Comparison of ENCODE assay signal across 1 cellular context in the genomic region with DNA sequence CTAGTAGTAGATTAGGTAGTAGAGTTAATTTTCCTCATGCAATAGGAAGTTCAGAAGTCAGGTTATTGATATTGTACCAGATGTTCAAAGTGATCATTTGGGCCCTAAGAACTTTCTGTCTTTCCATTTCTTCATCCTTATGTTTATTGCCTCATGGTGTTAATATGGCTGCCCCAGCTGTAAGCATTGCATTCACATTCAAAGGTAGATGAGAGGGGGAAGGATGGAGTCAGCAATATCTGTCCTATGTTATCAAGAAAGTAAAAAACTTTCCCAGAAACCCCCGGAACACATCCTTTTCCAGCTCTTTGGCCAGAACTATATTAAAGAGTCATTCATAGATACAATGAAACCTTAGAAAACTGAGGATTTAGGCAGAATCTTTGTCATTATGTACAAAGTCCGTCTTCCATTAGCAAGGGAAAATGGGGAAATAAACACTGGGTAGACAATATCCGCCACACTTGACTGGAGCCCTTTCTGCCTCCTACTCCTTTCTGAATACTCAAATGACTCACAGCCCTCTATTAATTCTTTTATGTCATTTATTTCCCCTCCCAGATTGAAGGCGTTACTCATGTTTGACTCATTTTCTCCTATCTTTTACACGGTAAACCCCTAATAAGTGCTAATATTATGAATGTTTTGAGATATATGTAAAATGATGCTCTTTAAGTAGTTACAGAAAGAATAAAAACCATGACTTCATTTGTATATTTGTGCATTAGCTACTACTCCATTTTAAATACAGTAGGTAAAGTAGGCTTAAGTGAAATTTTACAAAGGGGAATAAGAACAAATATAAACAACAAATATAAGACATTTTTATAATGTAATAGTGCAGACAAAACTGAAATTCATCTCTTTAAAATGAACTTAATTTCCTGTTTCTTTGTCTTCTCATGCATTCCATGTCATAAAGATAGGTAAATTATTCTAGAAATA.
A peak's percentile ranks its signal among the peaks of the same experiment; 100 is the strongest.
TF ChIP-seq lines count a peak whose summit lies in the region.

No MANE protein-coding gene starts in this region.

TF ChIP-seq in GM12878, 131 proteins besides CTCF, POLR2A, EP300 and RAD21 (continued from another document and continues in another):
- TF ChIP-seq, protein P1, sequence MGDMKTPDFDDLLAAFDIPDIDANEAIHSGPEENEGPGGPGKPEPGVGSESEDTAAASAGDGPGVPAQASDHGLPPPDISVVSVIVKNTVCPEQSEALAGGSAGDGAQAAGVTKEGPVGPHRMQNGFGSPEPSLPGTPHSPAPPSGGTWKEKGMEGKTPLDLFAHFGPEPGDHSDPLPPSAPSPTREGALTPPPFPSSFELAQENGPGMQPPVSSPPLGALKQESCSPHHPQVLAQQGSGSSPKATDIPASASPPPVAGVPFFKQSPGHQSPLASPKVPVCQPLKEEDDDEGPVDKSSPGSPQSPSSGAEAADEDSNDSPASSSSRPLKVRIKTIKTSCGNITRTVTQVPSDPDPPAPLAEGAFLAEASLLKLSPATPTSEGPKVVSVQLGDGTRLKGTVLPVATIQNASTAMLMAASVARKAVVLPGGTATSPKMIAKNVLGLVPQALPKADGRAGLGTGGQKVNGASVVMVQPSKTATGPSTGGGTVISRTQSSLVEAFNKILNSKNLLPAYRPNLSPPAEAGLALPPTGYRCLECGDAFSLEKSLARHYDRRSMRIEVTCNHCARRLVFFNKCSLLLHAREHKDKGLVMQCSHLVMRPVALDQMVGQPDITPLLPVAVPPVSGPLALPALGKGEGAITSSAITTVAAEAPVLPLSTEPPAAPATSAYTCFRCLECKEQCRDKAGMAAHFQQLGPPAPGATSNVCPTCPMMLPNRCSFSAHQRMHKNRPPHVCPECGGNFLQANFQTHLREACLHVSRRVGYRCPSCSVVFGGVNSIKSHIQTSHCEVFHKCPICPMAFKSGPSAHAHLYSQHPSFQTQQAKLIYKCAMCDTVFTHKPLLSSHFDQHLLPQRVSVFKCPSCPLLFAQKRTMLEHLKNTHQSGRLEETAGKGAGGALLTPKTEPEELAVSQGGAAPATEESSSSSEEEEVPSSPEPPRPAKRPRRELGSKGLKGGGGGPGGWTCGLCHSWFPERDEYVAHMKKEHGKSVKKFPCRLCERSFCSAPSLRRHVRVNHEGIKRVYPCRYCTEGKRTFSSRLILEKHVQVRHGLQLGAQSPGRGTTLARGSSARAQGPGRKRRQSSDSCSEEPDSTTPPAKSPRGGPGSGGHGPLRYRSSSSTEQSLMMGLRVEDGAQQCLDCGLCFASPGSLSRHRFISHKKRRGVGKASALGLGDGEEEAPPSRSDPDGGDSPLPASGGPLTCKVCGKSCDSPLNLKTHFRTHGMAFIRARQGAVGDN (IDR thresholded peaks at IDR 0.05), result no peak
- TF ChIP-seq ATF3 (IDR thresholded peaks at IDR 0.05; ENCODE audit: borderline replicate concordance, extremely low read depth, low read depth, low read length) (no peak), SIX5 (IDR thresholded peaks at IDR 0.05; ENCODE audit: low read depth, low read length, severe bottlenecking) (no peak), PAX5 (IDR thresholded peaks at IDR 0.05; ENCODE audit: borderline replicate concordance, low read depth, low read length) (peak; percentile 96), PAX8 (IDR thresholded peaks at IDR 0.05) (no peak), BRCA1 (IDR thresholded peaks at IDR 0.05; ENCODE audit: low read depth, low read length) (no peak), ETV6 (conservative IDR thresholded peaks at IDR 0.05 in 1 of 2, IDR thresholded peaks at IDR 0.05 in 1 of 2; ENCODE audit: borderline replicate concordance in 1 of 2, low read depth in 1 of 2) (peak in 1 of 2 experiments; percentile 93; a peak in 2 of 4 replicates), MYB (IDR thresholded peaks at IDR 0.05; ENCODE audit: borderline replicate concordance, low read depth, low read length) (no peak), ZBTB33 (IDR thresholded peaks at IDR 0.05) (no peak), ATF7 (IDR thresholded peaks at IDR 0.05; ENCODE audit: low read depth) (peak; percentile 96), PML (IDR thresholded peaks at IDR 0.05; ENCODE audit: low read length) (peak; percentile 90), RELA (IDR thresholded peaks at IDR 0.05; ENCODE audit: borderline replicate concordance, partially characterized antibody) (peak; percentile 37), ZBTB4 (CRISPR knock-in tag; IDR thresholded peaks at IDR 0.05) (no peak), SMAD5 (IDR thresholded peaks at IDR 0.05; ENCODE audit: low read depth) (no peak), MEF2B (IDR thresholded peaks at IDR 0.05; ENCODE audit: partially characterized antibody, poor library complexity, severe bottlenecking) (peak; percentile 17), ZSCAN29 (IDR thresholded peaks at IDR 0.05) (0 out of 2 replicates have a peak, but pooled peaks have one; percentile 10), CHD2 (IDR thresholded peaks at IDR 0.05; ENCODE audit: borderline replicate concordance, low read depth, low read length) (no peak; the same call in 1 of the 2 replicates), HDAC6 (IDR thresholded peaks at IDR 0.05; ENCODE audit: unreplicated experiment) (no peak), NR2C2 (IDR thresholded peaks at IDR 0.05; ENCODE audit: borderline replicate concordance, control insufficient read depth, insufficient read length, low read depth) (no peak), WRNIP1 (IDR thresholded peaks at IDR 0.05; ENCODE audit: borderline replicate concordance, low read depth, low read length) (no peak), E2F4 (IDR thresholded peaks at IDR 0.05; ENCODE audit: low read depth, low read length) (no peak), SPI1 (IDR thresholded peaks at IDR 0.05; ENCODE audit: borderline replicate concordance, insufficient read depth, low read depth, low read length) (no peak), ZBED1 (IDR thresholded peaks at IDR 0.05; ENCODE audit: borderline replicate concordance) (peak; percentile 86; the same call in 1 of the 2 replicates), IRF4 (IDR thresholded peaks at IDR 0.05; ENCODE audit: low read depth, low read length) (peak; percentile 97), SIN3A (IDR thresholded peaks at IDR 0.05; ENCODE audit: low read depth, low read length) (no peak), STAT3 (IDR thresholded peaks at IDR 0.05; ENCODE audit: low read depth, low read length) (0 out of 2 replicates have a peak, but pooled peaks have one; percentile 79), MXI1 (IDR thresholded peaks at IDR 0.05; ENCODE audit: low read depth, low read length) (no peak), FOXM1 (IDR thresholded peaks at IDR 0.05; ENCODE audit: low read depth, low read length) (peak; percentile 98), POU2F2 (IDR thresholded peaks at IDR 0.05; ENCODE audit: borderline replicate concordance, low read depth, low read length) (peak; percentile 63; the same call in 2 of the 3 replicates), ESRRA (IDR thresholded peaks at IDR 0.05; ENCODE audit: low read length) (peak; percentile 56; the same call in 1 of the 2 replicates), MYC (IDR thresholded peaks at IDR 0.05; ENCODE audit: insufficient read depth, insufficient read length, insufficient replicate concordance, low read length, severe bottlenecking) (no peak), CBX5 (IDR thresholded peaks at IDR 0.05; ENCODE audit: low read depth) (peak; percentile 65; the same call in 1 of the 2 replicates), RUNX3 (IDR thresholded peaks at IDR 0.05; ENCODE audit: low read length) (peak; percentile 89), YBX1 (IDR thresholded peaks at IDR 0.05) (no peak), HSF1 (IDR thresholded peaks at IDR 0.05; ENCODE audit: low read depth, low read length) (no peak), GABPA (IDR thresholded peaks at IDR 0.05; ENCODE audit: low read depth) (peak; percentile 76; the same call in 1 of the 2 replicates), HCFC1 (IDR thresholded peaks at IDR 0.05; ENCODE audit: low read length) (no peak), EGR1 (IDR thresholded peaks at IDR 0.05; ENCODE audit: borderline replicate concordance in 1 of 2, low read depth in 2 of 2, low read length in 2 of 2) (peak in 1 of 2 experiments; percentile 71; a peak in 1 of 3 replicates), ZNF622 (IDR thresholded peaks at IDR 0.05) (no peak), CBFB (IDR thresholded peaks at IDR 0.05; ENCODE audit: low read depth) (0 out of 2 replicates have a peak, but pooled peaks have one; percentile 36), SRF (IDR thresholded peaks at IDR 0.05; ENCODE audit: low read depth in 2 of 2, low read length in 2 of 2) (peak in 1 of 2 experiments; percentile 60; a peak in 1 of 4 replicates)
- TF ChIP-seq, protein P2, sequence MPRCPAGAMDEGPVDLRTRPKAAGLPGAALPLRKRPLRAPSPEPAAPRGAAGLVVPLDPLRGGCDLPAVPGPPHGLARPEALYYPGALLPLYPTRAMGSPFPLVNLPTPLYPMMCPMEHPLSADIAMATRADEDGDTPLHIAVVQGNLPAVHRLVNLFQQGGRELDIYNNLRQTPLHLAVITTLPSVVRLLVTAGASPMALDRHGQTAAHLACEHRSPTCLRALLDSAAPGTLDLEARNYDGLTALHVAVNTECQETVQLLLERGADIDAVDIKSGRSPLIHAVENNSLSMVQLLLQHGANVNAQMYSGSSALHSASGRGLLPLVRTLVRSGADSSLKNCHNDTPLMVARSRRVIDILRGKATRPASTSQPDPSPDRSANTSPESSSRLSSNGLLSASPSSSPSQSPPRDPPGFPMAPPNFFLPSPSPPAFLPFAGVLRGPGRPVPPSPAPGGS (IDR thresholded peaks at IDR 0.05; ENCODE audit: borderline replicate concordance, insufficient read depth, low read depth, low read length, poor library complexity, severe bottlenecking), result peak; percentile 90
- TF ChIP-seq, protein P3, sequence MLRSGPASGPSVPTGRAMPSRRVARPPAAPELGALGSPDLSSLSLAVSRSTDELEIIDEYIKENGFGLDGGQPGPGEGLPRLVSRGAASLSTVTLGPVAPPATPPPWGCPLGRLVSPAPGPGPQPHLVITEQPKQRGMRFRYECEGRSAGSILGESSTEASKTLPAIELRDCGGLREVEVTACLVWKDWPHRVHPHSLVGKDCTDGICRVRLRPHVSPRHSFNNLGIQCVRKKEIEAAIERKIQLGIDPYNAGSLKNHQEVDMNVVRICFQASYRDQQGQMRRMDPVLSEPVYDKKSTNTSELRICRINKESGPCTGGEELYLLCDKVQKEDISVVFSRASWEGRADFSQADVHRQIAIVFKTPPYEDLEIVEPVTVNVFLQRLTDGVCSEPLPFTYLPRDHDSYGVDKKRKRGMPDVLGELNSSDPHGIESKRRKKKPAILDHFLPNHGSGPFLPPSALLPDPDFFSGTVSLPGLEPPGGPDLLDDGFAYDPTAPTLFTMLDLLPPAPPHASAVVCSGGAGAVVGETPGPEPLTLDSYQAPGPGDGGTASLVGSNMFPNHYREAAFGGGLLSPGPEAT (IDR thresholded peaks at IDR 0.05; ENCODE audit: low read depth), result peak; percentile 96
